In the genomic region with DNA sequence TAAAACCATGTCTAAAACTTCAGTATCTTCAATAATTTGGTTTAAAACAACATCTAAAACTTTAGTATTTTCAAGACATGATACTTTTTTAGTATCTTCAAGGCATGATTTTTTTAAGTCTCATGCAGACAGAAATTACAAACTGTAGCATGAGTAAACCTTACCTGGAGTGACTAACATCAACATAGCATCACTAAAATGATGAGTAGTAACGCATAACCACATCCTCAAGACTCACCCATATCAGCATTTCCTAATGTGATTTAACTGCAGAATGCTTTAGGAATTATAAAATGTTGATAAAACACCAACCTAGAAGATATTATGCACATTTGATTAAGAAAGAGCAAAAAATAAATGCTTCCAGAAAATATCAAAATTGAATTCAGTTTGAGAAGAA, we compare ENCODE assay signal across 25 cellular contexts. TPM values are rescaled to one million over a fixed set of nuclear protein-coding genes. Genes with fewer than 3 reads are reported as not detected.
DNase-seq lines count a peak whose midpoint lies in the region; ATAC-seq, FAIRE-seq and TF ChIP-seq lines count a peak whose summit lies in the region.
"Had no signal": no experiment of that assay in that cellular context is flagged by ENCODE, and none has a peak within 500 bp of the region (broad histone marks: within the 10 kb centered on the region; RNA-seq: fewer than 3 reads in every experiment).

No MANE protein-coding gene starts in this region.

- no peaks in the 10 kb centered on the region for H3K79me1 ChIP-seq in IMR-90 (ENCODE audit: low read depth in 1 of 2, low read length in 2 of 2)

- H2AFZ ChIP-seq in IMR-90 (replicated peaks; ENCODE audit: low read length, poor library complexity), result no peak overlapping the region

- no peak overlapping the region for H3K56ac ChIP-seq in IMR-90 (ENCODE audit: extremely low read depth, insufficient read depth, low read length)

- no peak for FAIRE-seq in bronchial epithelial cell (lab: Jason Lieb, UNC)
- FAIRE-seq: GM12878, HTR-8/SVneo had no signal

- dilution Hi-C loops in IMR-90 (cut with HindIII; ENCODE audit: low sequenced_read_pairs, unreplicated experiment), result no loop called here

- no peak overlapping the region for H2AK5ac ChIP-seq in IMR-90 (ENCODE audit: low read depth, low read length)

- no peak overlapping the region for H3K27ac ChIP-seq in IMR-90 (ENCODE audit: insufficient read depth, low read length)
- H3K27ac ChIP-seq: BLaER1, HL-60, KMS-11, Peyer's patch had no signal

- H4K8ac ChIP-seq in IMR-90 (ENCODE audit: low read depth in 2 of 2, low read length in 2 of 2), result no peak overlapping the region

- intact Hi-C loops in IMR-90 (cut with micrococcal nuclease), result no loop called here

- H3K4me2 ChIP-seq in IMR-90 (ENCODE audit: low read depth, low read length), result no peak overlapping the region
- H3K4me2 ChIP-seq: BLaER1, KMS-11 had no signal

- H2AK9ac ChIP-seq in IMR-90 (replicated peaks; ENCODE audit: low read depth, low read length, poor library complexity), result no peak overlapping the region

- no peak overlapping the region for H2BK20ac ChIP-seq in IMR-90 (ENCODE audit: low read depth, low read length)

- no peaks in the 10 kb centered on the region; the same call in 1 of the 2 replicates for H3K9me1 ChIP-seq in IMR-90 (ENCODE audit: insufficient read depth, low read length)

- no peak for TF ChIP-seq POLR2A in IMR-90 (IDR thresholded peaks at IDR 0.05; ENCODE audit: low read depth, low read length)

- TF ChIP-seq RAD21 in IMR-90 (IDR thresholded peaks at IDR 0.05; ENCODE audit: low read length), result no peak

- POLR2A ChIA-PET in IMR-90 (lab: Charles Lee; ENCODE audit: unreplicated experiment), result no interaction called here

- H4K5ac ChIP-seq in IMR-90 (ENCODE audit: low read depth, low read length), result no peak overlapping the region

- H2BK15ac ChIP-seq in IMR-90 (ENCODE audit: low read depth, low read length), result no peak overlapping the region

- H3K4me1 ChIP-seq in IMR-90 (ENCODE audit: control insufficient read depth, insufficient read depth, low read length), result no peaks in the 10 kb centered on the region
- H3K4me1 ChIP-seq: Peyer's patch had no signal

- no peak overlapping the region for H3K18ac ChIP-seq in IMR-90 (ENCODE audit: low read depth, low read length)

- H2BK5ac ChIP-seq in IMR-90 (ENCODE audit: low read depth, low read length, poor library complexity, severe bottlenecking), result no peak overlapping the region

- no peak overlapping the region for H3K9ac ChIP-seq in IMR-90 (ENCODE audit: low read depth, low read length)
- H3K9ac ChIP-seq: BLaER1, KMS-11 had no signal

- DNase-seq in IMR-90 (peak; percentile 74), RKO (ENCODE audit: low spot score) (peak; percentile 56), bronchial epithelial cell (ENCODE audit: low read depth) (peak; percentile 97), NCI-H1694 treated with DMSO at 0.1 percent for 48 hours (lab: John Stamatoyannopoulos, UW) (no peak), NCI-H1105 treated with DMSO at 0.1 percent for 48 hours (lab: John Stamatoyannopoulos, UW) (no peak), NCI-H526 (lab: John Stamatoyannopoulos, UW) (no peak)
- DNase-seq: ACHN; CD4-positive, alpha-beta T cell; COR-L47; DMS79; H7; HFFc6; NCI-H1436 treated with DMSO at 0.1 percent for 48 hours; NCI-H2029; NCI-H2227 treated with DMSO at 0.1 percent for 48 hours; NCI-H510A treated with DMSO at 0.1 percent for 48 hours; NCI-H82; Peyer's patch; SHP77 had no signal

- H3K36me3 ChIP-seq in IMR-90 (ENCODE audit: control insufficient read depth, insufficient read depth, low read length), result no peaks in the 10 kb centered on the region
- H3K36me3 ChIP-seq in bronchial epithelial cell (ENCODE audit: control insufficient read depth, insufficient read depth, low read length), result no peaks in the 10 kb centered on the region
- H3K36me3 ChIP-seq: BLaER1, Peyer's patch had no signal

- TF ChIP-seq CTCF in IMR-90 (conservative IDR thresholded peaks at IDR 0.05; ENCODE audit: low read depth, low read length) (no peak), bronchial epithelial cell (IDR thresholded peaks at IDR 0.05; ENCODE audit: insufficient read depth, low read length, severe bottlenecking) (no peak)

- H3K14ac ChIP-seq in IMR-90 (replicated peaks; ENCODE audit: low read depth, low read length), result no peak overlapping the region

- no peak overlapping the region for H3K23ac ChIP-seq in IMR-90 (ENCODE audit: low read depth, low read length)

- H3K4ac ChIP-seq in IMR-90 (ENCODE audit: low read depth, low read length), result no peak overlapping the region

- no peak overlapping the region for H4K91ac ChIP-seq in IMR-90 (ENCODE audit: insufficient read depth, low read depth, low read length)

- BruUV-seq in IMR-90 (replicated peaks; lab: Mats Ljungman, UMichigan), result no TSS peak

- H2BK120ac ChIP-seq in IMR-90 (ENCODE audit: low read depth, low read length), result no peak overlapping the region

- CTCF ChIA-PET in IMR-90 (lab: Yijun Ruan, JAX), result no interaction called here

- no peaks in the 10 kb centered on the region for H4K20me1 ChIP-seq in IMR-90 (ENCODE audit: insufficient read depth, low read length)
- H4K20me1 ChIP-seq: BLaER1 had no signal

- no peak overlapping the region for H3K4me3 ChIP-seq in IMR-90 (ENCODE audit: insufficient read depth, low read depth, low read length)
- no peak overlapping the region for H3K4me3 ChIP-seq in bronchial epithelial cell (ENCODE audit: low read depth, low read length)
- H3K4me3 ChIP-seq: BLaER1, GM12878, Peyer's patch had no signal

- in situ Hi-C loops in IMR-90 (cut with MboI; ENCODE audit: low sequenced_read_pairs), result no loop called here

- H3K27me3 ChIP-seq in IMR-90 (ENCODE audit: control insufficient read depth, insufficient read depth, low read length) (no peaks in the 10 kb centered on the region), bronchial epithelial cell (ENCODE audit: control insufficient read depth, insufficient read depth, low read length) (no peaks in the 10 kb centered on the region)
- H3K27me3 ChIP-seq: BLaER1, Peyer's patch had no signal

- 0 out of 2 replicates have a peak, but pooled peaks cover 1% of the 10 kb centered on the region for H3K9me3 ChIP-seq in IMR-90 (ENCODE audit: control insufficient read depth, insufficient read depth, low read length)
- H3K9me3 ChIP-seq: Peyer's patch had no signal

- ATAC-seq in IMR-90 (ENCODE audit: low read depth) (no peak), HG02840 (IDR thresholded peaks at IDR 0.05; ENCODE audit: low FRiP score, unreplicated experiment) (no peak)
- ATAC-seq: GM12878 had no signal

- no CpG with 5 or more reads among the region's 1 CpG for WGBS in IMR-90 (ENCODE audit: extremely low coverage in 2 of 2, insufficient read length in 1 of 2), 2 experiments

TF ChIP-seq in IMR-90, 13 proteins besides CTCF, POLR2A, EP300 and RAD21:
- TF ChIP-seq CHD1 (IDR thresholded peaks at IDR 0.05; ENCODE audit: low read depth, low read length), result no peak
- TF ChIP-seq CEBPB (IDR thresholded peaks at IDR 0.05; ENCODE audit: low read depth, low read length), result no peak
- peak; percentile 6; the same call in 1 of the 2 replicates for TF ChIP-seq FOS (IDR thresholded peaks at IDR 0.05; ENCODE audit: low read depth, low read length)
- no peak for TF ChIP-seq MAZ (IDR thresholded peaks at IDR 0.05; ENCODE audit: borderline replicate concordance, low read depth, low read length)
- TF ChIP-seq MXI1 (IDR thresholded peaks at IDR 0.05; ENCODE audit: borderline replicate concordance, low read depth, low read length), result no peak
- 0 out of 2 replicates have a peak, but pooled peaks have one; percentile 12 for TF ChIP-seq MAFK (IDR thresholded peaks at IDR 0.05; ENCODE audit: low read depth, low read length)
- TF ChIP-seq, protein P1, sequence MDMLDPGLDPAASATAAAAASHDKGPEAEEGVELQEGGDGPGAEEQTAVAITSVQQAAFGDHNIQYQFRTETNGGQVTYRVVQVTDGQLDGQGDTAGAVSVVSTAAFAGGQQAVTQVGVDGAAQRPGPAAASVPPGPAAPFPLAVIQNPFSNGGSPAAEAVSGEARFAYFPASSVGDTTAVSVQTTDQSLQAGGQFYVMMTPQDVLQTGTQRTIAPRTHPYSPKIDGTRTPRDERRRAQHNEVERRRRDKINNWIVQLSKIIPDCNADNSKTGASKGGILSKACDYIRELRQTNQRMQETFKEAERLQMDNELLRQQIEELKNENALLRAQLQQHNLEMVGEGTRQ (IDR thresholded peaks at IDR 0.05; ENCODE audit: low read depth, low read length), result no peak
- no peak for TF ChIP-seq RCOR1 (IDR thresholded peaks at IDR 0.05; ENCODE audit: insufficient replicate concordance, low read length)
- no peak for TF ChIP-seq BHLHE40 (IDR thresholded peaks at IDR 0.05; ENCODE audit: low read depth, low read length)
- no peak for TF ChIP-seq SMC3 (IDR thresholded peaks at IDR 0.05; ENCODE audit: low read depth, low read length)
- no peak for TF ChIP-seq ELK1 (IDR thresholded peaks at IDR 0.05; ENCODE audit: borderline replicate concordance, low read depth, low read length)
- no peak for TF ChIP-seq RFX5 (IDR thresholded peaks at IDR 0.05; ENCODE audit: low read depth, low read length)
- TF ChIP-seq NFE2L2 (IDR thresholded peaks at IDR 0.05; ENCODE audit: low read depth, low read length), result no peak

RNA-seq across cellular contexts. Expression of gene EDNRA, which starts 19.7 kb away (rescaled TPM):
- total RNA-seq in IMR-90 (2012; rRNA removed) (6.5 and 7.8 TPM in 2 replicates), bronchial epithelial cell (3.7 and 8.1 TPM in 2 replicates)
- 3.8 TPM in 2 replicates for polyA plus RNA-seq in IMR-90 (2012; rRNA removed)
- 2.1 and 3.1 TPM in 2 replicates for polyA plus RNA-seq in IMR-90 (2012; cell fraction: cytosol; rRNA removed)
- 0.92 and 5.8 TPM in 2 replicates for polyA plus RNA-seq in IMR-90 (2012; cell fraction: nucleus; rRNA removed; ENCODE audit: low replicate concordance)
- total RNA-seq: CD4-positive, alpha-beta T cell had no signal

Comparison
In these comparisons a context has a peak if more than half of its experiments do, and no peak if none do; other contexts are left out.
1. DNase-seq: peak in IMR-90 (single experiment), RKO (single experiment) and bronchial epithelial cell (single experiment); none in NCI-H1694 treated with DMSO at 0.1 percent for 48 hours (single experiment), NCI-H1105 treated with DMSO at 0.1 percent for 48 hours (single experiment) and NCI-H526 (0 of 2).